In the genomic region with DNA sequence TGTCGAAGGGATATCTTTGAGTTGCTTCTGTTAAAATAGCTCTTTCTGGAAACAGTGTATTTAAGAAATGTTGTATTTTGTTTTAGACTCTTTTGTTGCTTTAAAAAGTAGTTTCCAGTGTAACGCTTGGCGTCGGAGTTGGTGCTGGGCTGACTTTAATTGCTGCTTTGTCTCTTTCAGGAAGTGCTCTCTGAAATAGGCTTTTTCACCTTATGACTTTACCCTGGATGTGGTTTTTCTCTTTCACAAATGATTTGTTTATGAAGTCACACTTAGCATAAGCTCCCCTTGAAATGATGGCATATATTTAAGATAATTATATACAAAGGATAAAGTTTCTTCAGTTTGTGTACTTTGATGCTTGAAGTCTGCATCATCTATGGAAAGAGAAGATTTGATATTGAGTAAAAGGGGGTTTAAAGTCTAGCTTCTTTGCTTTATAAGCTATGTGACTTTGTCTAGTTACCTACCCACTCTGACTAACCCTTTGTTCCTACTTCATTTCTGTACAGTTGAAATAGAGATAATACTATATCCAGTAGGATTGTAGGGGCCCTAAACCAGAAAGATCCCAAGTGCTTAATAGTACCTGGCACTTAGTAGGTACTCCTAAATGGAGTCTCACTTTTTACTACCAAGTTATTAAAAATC, we compare ENCODE assay signal across 2 cellular contexts.
TF ChIP-seq lines count a peak whose summit lies in the region.

A gene with protein sequence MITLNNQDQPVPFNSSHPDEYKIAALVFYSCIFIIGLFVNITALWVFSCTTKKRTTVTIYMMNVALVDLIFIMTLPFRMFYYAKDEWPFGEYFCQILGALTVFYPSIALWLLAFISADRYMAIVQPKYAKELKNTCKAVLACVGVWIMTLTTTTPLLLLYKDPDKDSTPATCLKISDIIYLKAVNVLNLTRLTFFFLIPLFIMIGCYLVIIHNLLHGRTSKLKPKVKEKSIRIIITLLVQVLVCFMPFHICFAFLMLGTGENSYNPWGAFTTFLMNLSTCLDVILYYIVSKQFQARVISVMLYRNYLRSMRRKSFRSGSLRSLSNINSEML (minus strand): TSS at position 170 of the 651 bp plus-strand sequence. CDS start 2,507 bp downstream, outside the sequence.

TF ChIP-seq in WTC11, 78 proteins besides CTCF, POLR2A, EP300 and RAD21 (continued from another document):
- TF ChIP-seq, protein P1, sequence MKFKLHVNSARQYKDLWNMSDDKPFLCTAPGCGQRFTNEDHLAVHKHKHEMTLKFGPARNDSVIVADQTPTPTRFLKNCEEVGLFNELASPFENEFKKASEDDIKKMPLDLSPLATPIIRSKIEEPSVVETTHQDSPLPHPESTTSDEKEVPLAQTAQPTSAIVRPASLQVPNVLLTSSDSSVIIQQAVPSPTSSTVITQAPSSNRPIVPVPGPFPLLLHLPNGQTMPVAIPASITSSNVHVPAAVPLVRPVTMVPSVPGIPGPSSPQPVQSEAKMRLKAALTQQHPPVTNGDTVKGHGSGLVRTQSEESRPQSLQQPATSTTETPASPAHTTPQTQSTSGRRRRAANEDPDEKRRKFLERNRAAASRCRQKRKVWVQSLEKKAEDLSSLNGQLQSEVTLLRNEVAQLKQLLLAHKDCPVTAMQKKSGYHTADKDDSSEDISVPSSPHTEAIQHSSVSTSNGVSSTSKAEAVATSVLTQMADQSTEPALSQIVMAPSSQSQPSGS (CRISPR knock-in tag; IDR thresholded peaks at IDR 0.05; ENCODE audit: borderline replicate concordance, low read depth), result no peak
- no peak for TF ChIP-seq GABPB1 (CRISPR knock-in tag; IDR thresholded peaks at IDR 0.05)
- TF ChIP-seq NR2C2 (CRISPR knock-in tag; IDR thresholded peaks at IDR 0.05), result no peak
- no peak for TF ChIP-seq ZNF121 (CRISPR knock-in tag; IDR thresholded peaks at IDR 0.05)
- no peak for TF ChIP-seq NFATC4 (CRISPR knock-in tag; IDR thresholded peaks at IDR 0.05)
- TF ChIP-seq, protein P2, sequence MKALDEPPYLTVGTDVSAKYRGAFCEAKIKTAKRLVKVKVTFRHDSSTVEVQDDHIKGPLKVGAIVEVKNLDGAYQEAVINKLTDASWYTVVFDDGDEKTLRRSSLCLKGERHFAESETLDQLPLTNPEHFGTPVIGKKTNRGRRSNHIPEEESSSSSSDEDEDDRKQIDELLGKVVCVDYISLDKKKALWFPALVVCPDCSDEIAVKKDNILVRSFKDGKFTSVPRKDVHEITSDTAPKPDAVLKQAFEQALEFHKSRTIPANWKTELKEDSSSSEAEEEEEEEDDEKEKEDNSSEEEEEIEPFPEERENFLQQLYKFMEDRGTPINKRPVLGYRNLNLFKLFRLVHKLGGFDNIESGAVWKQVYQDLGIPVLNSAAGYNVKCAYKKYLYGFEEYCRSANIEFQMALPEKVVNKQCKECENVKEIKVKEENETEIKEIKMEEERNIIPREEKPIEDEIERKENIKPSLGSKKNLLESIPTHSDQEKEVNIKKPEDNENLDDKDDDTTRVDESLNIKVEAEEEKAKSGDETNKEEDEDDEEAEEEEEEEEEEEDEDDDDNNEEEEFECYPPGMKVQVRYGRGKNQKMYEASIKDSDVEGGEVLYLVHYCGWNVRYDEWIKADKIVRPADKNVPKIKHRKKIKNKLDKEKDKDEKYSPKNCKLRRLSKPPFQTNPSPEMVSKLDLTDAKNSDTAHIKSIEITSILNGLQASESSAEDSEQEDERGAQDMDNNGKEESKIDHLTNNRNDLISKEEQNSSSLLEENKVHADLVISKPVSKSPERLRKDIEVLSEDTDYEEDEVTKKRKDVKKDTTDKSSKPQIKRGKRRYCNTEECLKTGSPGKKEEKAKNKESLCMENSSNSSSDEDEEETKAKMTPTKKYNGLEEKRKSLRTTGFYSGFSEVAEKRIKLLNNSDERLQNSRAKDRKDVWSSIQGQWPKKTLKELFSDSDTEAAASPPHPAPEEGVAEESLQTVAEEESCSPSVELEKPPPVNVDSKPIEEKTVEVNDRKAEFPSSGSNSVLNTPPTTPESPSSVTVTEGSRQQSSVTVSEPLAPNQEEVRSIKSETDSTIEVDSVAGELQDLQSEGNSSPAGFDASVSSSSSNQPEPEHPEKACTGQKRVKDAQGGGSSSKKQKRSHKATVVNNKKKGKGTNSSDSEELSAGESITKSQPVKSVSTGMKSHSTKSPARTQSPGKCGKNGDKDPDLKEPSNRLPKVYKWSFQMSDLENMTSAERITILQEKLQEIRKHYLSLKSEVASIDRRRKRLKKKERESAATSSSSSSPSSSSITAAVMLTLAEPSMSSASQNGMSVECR (CRISPR knock-in tag; IDR thresholded peaks at IDR 0.05; ENCODE audit: borderline replicate concordance), result no peak
- TF ChIP-seq, protein P3, sequence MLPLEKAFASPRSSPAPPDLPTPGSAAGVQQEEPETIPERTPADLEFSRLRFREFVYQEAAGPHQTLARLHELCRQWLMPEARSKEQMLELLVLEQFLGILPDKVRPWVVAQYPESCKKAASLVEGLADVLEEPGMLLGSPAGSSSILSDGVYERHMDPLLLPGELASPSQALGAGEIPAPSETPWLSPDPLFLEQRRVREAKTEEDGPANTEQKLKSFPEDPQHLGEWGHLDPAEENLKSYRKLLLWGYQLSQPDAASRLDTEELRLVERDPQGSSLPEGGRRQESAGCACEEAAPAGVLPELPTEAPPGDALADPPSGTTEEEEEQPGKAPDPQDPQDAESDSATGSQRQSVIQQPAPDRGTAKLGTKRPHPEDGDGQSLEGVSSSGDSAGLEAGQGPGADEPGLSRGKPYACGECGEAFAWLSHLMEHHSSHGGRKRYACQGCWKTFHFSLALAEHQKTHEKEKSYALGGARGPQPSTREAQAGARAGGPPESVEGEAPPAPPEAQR (CRISPR knock-in tag; IDR thresholded peaks at IDR 0.05), result no peak
- TF ChIP-seq, protein P4, sequence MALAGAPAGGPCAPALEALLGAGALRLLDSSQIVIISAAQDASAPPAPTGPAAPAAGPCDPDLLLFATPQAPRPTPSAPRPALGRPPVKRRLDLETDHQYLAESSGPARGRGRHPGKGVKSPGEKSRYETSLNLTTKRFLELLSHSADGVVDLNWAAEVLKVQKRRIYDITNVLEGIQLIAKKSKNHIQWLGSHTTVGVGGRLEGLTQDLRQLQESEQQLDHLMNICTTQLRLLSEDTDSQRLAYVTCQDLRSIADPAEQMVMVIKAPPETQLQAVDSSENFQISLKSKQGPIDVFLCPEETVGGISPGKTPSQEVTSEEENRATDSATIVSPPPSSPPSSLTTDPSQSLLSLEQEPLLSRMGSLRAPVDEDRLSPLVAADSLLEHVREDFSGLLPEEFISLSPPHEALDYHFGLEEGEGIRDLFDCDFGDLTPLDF (CRISPR knock-in tag; IDR thresholded peaks at IDR 0.05), result no peak
- no peak for TF ChIP-seq MXD4 (CRISPR knock-in tag; IDR thresholded peaks at IDR 0.05; ENCODE audit: borderline replicate concordance)
- no peak for TF ChIP-seq TEAD1 (CRISPR knock-in tag; IDR thresholded peaks at IDR 0.05)
- no peak for TF ChIP-seq OVOL2 (CRISPR knock-in tag; IDR thresholded peaks at IDR 0.05; ENCODE audit: borderline replicate concordance)
- no peak for TF ChIP-seq IRF2 (CRISPR knock-in tag; IDR thresholded peaks at IDR 0.05; ENCODE audit: borderline replicate concordance, low read depth)
- no peak for TF ChIP-seq TEAD4 (CRISPR knock-in tag; IDR thresholded peaks at IDR 0.05)
- TF ChIP-seq, protein P5, sequence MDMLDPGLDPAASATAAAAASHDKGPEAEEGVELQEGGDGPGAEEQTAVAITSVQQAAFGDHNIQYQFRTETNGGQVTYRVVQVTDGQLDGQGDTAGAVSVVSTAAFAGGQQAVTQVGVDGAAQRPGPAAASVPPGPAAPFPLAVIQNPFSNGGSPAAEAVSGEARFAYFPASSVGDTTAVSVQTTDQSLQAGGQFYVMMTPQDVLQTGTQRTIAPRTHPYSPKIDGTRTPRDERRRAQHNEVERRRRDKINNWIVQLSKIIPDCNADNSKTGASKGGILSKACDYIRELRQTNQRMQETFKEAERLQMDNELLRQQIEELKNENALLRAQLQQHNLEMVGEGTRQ (CRISPR knock-in tag; IDR thresholded peaks at IDR 0.05), result no peak

TF ChIP-seq in SK-N-SH treated with all-trans-retinoic acid at 6 μM for 48 hours, 23 proteins besides CTCF, POLR2A, EP300 and RAD21 (continued from another document):
- TF ChIP-seq, protein P6, sequence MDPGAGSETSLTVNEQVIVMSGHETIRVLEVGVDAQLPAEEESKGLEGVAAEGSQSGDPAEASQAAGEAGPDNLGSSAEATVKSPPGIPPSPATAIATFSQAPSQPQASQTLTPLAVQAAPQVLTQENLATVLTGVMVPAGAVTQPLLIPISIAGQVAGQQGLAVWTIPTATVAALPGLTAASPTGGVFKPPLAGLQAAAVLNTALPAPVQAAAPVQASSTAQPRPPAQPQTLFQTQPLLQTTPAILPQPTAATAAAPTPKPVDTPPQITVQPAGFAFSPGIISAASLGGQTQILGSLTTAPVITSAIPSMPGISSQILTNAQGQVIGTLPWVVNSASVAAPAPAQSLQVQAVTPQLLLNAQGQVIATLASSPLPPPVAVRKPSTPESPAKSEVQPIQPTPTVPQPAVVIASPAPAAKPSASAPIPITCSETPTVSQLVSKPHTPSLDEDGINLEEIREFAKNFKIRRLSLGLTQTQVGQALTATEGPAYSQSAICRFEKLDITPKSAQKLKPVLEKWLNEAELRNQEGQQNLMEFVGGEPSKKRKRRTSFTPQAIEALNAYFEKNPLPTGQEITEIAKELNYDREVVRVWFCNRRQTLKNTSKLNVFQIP (CRISPR knock-in tag; IDR thresholded peaks at IDR 0.05; ENCODE audit: borderline replicate concordance, low read depth), result no peak
- TF ChIP-seq ZNF565 (CRISPR knock-in tag; conservative IDR thresholded peaks at IDR 0.05; ENCODE audit: low read depth), result no peak
- TF ChIP-seq BACH2 (CRISPR knock-in tag; IDR thresholded peaks at IDR 0.05; ENCODE audit: borderline replicate concordance), result no peak
- no peak for TF ChIP-seq PPARA (CRISPR knock-in tag; IDR thresholded peaks at IDR 0.05; ENCODE audit: borderline replicate concordance)
- no peak for TF ChIP-seq GLIS3 (CRISPR knock-in tag; IDR thresholded peaks at IDR 0.05)
- TF ChIP-seq ZFP3 (CRISPR knock-in tag; IDR thresholded peaks at IDR 0.05), result no peak
- no peak for TF ChIP-seq OSR1 (CRISPR knock-in tag; IDR thresholded peaks at IDR 0.05)
- TF ChIP-seq, protein P7, sequence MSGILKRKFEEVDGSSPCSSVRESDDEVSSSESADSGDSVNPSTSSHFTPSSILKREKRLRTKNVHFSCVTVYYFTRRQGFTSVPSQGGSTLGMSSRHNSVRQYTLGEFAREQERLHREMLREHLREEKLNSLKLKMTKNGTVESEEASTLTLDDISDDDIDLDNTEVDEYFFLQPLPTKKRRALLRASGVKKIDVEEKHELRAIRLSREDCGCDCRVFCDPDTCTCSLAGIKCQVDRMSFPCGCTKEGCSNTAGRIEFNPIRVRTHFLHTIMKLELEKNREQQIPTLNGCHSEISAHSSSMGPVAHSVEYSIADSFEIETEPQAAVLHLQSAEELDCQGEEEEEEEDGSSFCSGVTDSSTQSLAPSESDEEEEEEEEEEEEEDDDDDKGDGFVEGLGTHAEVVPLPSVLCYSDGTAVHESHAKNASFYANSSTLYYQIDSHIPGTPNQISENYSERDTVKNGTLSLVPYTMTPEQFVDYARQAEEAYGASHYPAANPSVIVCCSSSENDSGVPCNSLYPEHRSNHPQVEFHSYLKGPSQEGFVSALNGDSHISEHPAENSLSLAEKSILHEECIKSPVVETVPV (CRISPR knock-in tag; IDR thresholded peaks at IDR 0.05), result no peak
- TF ChIP-seq ZFP30 (CRISPR knock-in tag; IDR thresholded peaks at IDR 0.05), result no peak
- no peak for TF ChIP-seq SNAI2 (CRISPR knock-in tag; IDR thresholded peaks at IDR 0.05)
- TF ChIP-seq CSDC2 (CRISPR knock-in tag; IDR thresholded peaks at IDR 0.05), result no peak
